Comparison of ENCODE assay signal across 17 cellular contexts in the genomic region with DNA sequence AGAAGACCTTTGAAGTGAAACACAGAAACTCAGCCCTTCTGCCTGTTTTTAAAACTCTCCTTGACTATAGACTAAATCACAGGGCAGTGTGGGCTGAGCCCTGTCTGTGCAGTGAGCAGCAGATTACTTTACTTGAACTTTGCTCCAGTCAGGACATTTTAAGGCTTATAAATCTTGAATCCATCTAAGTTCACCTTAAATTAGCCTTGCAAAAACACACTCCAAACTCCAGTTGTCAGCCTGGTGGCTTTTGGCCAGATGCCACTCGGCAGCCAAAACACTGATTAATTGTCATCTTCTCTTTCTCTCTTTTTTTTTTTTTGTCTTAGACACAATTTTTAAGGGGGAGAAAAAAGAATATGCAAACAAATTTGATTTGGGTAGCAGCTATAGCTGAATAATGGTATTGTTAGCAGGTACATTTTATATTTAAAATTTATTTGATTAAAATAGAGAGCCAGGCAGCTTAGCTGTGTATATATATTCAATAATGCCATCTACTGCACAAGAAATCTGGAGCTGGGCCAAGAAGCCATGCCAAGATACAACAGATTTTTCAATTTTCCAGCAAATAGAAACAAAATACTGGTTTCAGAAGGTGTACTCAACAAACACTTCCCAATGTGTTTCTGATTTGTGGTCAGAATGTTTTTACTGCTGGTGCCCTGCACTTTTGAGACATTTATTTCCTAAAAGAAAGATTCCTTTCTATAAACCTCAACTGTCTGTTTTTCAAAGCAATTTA.
DNase-seq lines count a peak whose midpoint lies in the region; ATAC-seq, FAIRE-seq and TF ChIP-seq lines count a peak whose summit lies in the region.
"Had no signal": no experiment of that assay in that cellular context is flagged by ENCODE, and none has a peak within 500 bp of the region (broad histone marks: within the 10 kb centered on the region; RNA-seq: fewer than 3 reads in every experiment).

No MANE protein-coding gene starts in this region.

- H3K9me3 Mint-ChIP-seq in type B pancreatic cell: peaks cover 5% of the 10 kb centered on the region

- peaks cover 4% of the 10 kb centered on the region for H3K27me3 Mint-ChIP-seq in type B pancreatic cell

- H3K27ac Mint-ChIP-seq in type B pancreatic cell: no peak overlapping the region

- no peaks in the 10 kb centered on the region for H4K20me1 ChIP-seq in SK-N-SH (ENCODE audit: insufficient read depth)

- DNase-seq in SK-N-SH: no peak
- DNase-seq in NCI-H82 treated with DMSO at 0.1 percent for 48 hours (lab: John Stamatoyannopoulos, UW; ENCODE audit: unreplicated experiment): peak; percentile 40
- DNase-seq in fibroblast of the conjunctiva (ENCODE audit: low read depth): peak; percentile 47
- DNase-seq in type B pancreatic cell (ENCODE audit: extremely low spot score, unreplicated experiment): no peak
- no peak for DNase-seq in H54 (ENCODE audit: insufficient read length, low spot score)
- DNase-seq: activated T-cell treated with anti-CD3 and anti-CD28 coated beads, Interleukin-2, amount 50 U/mL, for 1 hour; left ventricle myocardium superior; NCI-H226; stimulated activated CD4-positive, alpha-beta T cell treated with anti-CD3 and anti-CD28 coated beads, Interleukin-15, amount 100 ng/mL, for 24 hours; uterus had no signal

- peak overlapping the region; percentile 5 for H3K4me3 Mint-ChIP-seq in type B pancreatic cell

- no peak overlapping the region for H3K4me3 ChIP-seq in SK-N-SH (ENCODE audit: low read depth in 2 of 2, low read length in 1 of 2)
- H3K4me3 ChIP-seq: ascending aorta, K562, uterus had no signal

- H2AFZ ChIP-seq in SK-N-SH (ENCODE audit: low read depth): no peak overlapping the region

- no peak for TF ChIP-seq RAD21 in SK-N-SH (IDR thresholded peaks at IDR 0.05; ENCODE audit: low read length)

- no peak for TF ChIP-seq EP300 in SK-N-SH (IDR thresholded peaks at IDR 0.05; ENCODE audit: borderline replicate concordance in 1 of 2, low read depth in 1 of 2, low read length in 1 of 2)

- CTCF ChIA-PET in SK-N-SH (lab: Yijun Ruan, JAX): no interaction called here

- H3K9me3 ChIP-seq in SK-N-SH: no peaks in the 10 kb centered on the region; the same call in 1 of the 2 replicates
- H3K9me3 ChIP-seq: ascending aorta, uterus had no signal

- peaks cover 8% of the 10 kb centered on the region; the same call in 1 of the 2 replicates for H3K27me3 ChIP-seq in SK-N-SH (ENCODE audit: insufficient read depth)
- H3K27me3 ChIP-seq: ascending aorta, uterus had no signal

- no peak overlapping the region for H3K9ac ChIP-seq in SK-N-SH

- POLR2A ChIA-PET in SK-N-SH (lab: Yijun Ruan, JAX): no interaction called here

- H3K4me2 ChIP-seq in SK-N-SH: no peak overlapping the region

- H3K36me3 Mint-ChIP-seq in type B pancreatic cell: no peaks in the 10 kb centered on the region

- no peak for TF ChIP-seq POLR2A in H54 (IDR thresholded peaks at IDR 0.05; ENCODE audit: low read depth, low read length)

- H3K79me2 ChIP-seq in SK-N-SH (ENCODE audit: insufficient read depth): no peaks in the 10 kb centered on the region

- H3K4me1 ChIP-seq in SK-N-SH (ENCODE audit: control insufficient read depth in 1 of 2, insufficient read depth in 2 of 2, low read depth in 1 of 2, low read length in 1 of 2): peaks cover 0 to 3% of the 10 kb centered on the region in 2 experiments; a peak in 2 of 4 replicates
- H3K4me1 ChIP-seq: uterus had no signal

- ATAC-seq in SK-N-SH treated with all-trans-retinoic acid at 6 μM for 48 hours: peak; percentile 21; the same call in 1 of the 3 replicates
- no peak for ATAC-seq in HG02981 (IDR thresholded peaks at IDR 0.05; ENCODE audit: unreplicated experiment)
- no peak for ATAC-seq in HG02588 (IDR thresholded peaks at IDR 0.05; ENCODE audit: unreplicated experiment)
- ATAC-seq: HCT116, K562, left ventricle myocardium superior had no signal

- H3F3A ChIP-seq in SK-N-SH (replicated peaks; ENCODE audit: insufficient read depth): no peaks in the 10 kb centered on the region

- FAIRE-seq in H54 (lab: Jason Lieb, UNC): no peak
- FAIRE-seq: K562 had no signal

- H3K36me3 ChIP-seq in SK-N-SH (replicated peaks in 1 of 2; ENCODE audit: control insufficient read depth in 1 of 2, insufficient read depth in 2 of 2, low read length in 1 of 2): no peaks in the 10 kb centered on the region
- H3K36me3 ChIP-seq: ascending aorta, uterus had no signal

- H3K9me2 ChIP-seq in SK-N-SH: no peaks in the 10 kb centered on the region

- 3% methylated on average over 1 of the region's 1 CpG for WGBS in SK-N-SH (ENCODE audit: low lambda C conversion rate)

- peaks cover 23% of the 10 kb centered on the region for H3K4me1 Mint-ChIP-seq in type B pancreatic cell (ENCODE audit: unreplicated experiment)

- no peak overlapping the region for H3K27ac ChIP-seq in SK-N-SH (ENCODE audit: low read depth in 2 of 2, low read length in 1 of 2)
- H3K27ac ChIP-seq: ascending aorta, uterus, VCaP had no signal

- TF ChIP-seq CTCF in SK-N-SH (IDR thresholded peaks at IDR 0.05) (no peak), type B pancreatic cell (conservative IDR thresholded peaks at IDR 0.05) (no peak)

TF ChIP-seq in SK-N-SH treated with all-trans-retinoic acid at 6 μM for 48 hours, 23 proteins besides CTCF, POLR2A, EP300 and RAD21:
- TF ChIP-seq PPARA (CRISPR knock-in tag; IDR thresholded peaks at IDR 0.05; ENCODE audit: borderline replicate concordance): no peak
- TF ChIP-seq ZC3H10 (CRISPR knock-in tag; IDR thresholded peaks at IDR 0.05): no peak
- TF ChIP-seq GLIS3 (CRISPR knock-in tag; IDR thresholded peaks at IDR 0.05): no peak
- no peak for TF ChIP-seq ISL1 (CRISPR knock-in tag; IDR thresholded peaks at IDR 0.05)
- no peak for TF ChIP-seq TCF4 (CRISPR knock-in tag; IDR thresholded peaks at IDR 0.05; ENCODE audit: borderline replicate concordance)
- TF ChIP-seq ZFP3 (CRISPR knock-in tag; IDR thresholded peaks at IDR 0.05): no peak
- no peak for TF ChIP-seq ZNF70 (CRISPR knock-in tag; IDR thresholded peaks at IDR 0.05)
- no peak for TF ChIP-seq ZNF8 (CRISPR knock-in tag; IDR thresholded peaks at IDR 0.05)
- TF ChIP-seq TOX (CRISPR knock-in tag; IDR thresholded peaks at IDR 0.05; ENCODE audit: borderline replicate concordance): no peak
- TF ChIP-seq ESRRG (CRISPR knock-in tag; IDR thresholded peaks at IDR 0.05): no peak
- TF ChIP-seq SNAI2 (CRISPR knock-in tag; IDR thresholded peaks at IDR 0.05): no peak
- TF ChIP-seq BACH2 (CRISPR knock-in tag; IDR thresholded peaks at IDR 0.05; ENCODE audit: borderline replicate concordance): no peak
- TF ChIP-seq ZFP30 (CRISPR knock-in tag; IDR thresholded peaks at IDR 0.05): no peak
- TF ChIP-seq ARNTL (CRISPR knock-in tag; IDR thresholded peaks at IDR 0.05; ENCODE audit: borderline replicate concordance, low read depth): no peak
- no peak for TF ChIP-seq CSDC2 (CRISPR knock-in tag; IDR thresholded peaks at IDR 0.05)

TF ChIP-seq in SK-N-SH, 30 proteins besides CTCF, POLR2A, EP300 and RAD21:
- TF ChIP-seq TCF12 (IDR thresholded peaks at IDR 0.05) (no peak), CHD2 (IDR thresholded peaks at IDR 0.05; ENCODE audit: low read length, partially characterized antibody) (no peak)
- TF ChIP-seq, protein P1, sequence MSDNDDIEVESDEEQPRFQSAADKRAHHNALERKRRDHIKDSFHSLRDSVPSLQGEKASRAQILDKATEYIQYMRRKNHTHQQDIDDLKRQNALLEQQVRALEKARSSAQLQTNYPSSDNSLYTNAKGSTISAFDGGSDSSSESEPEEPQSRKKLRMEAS (IDR thresholded peaks at IDR 0.05; ENCODE audit: low read depth): no peak
- TF ChIP-seq, protein P2, sequence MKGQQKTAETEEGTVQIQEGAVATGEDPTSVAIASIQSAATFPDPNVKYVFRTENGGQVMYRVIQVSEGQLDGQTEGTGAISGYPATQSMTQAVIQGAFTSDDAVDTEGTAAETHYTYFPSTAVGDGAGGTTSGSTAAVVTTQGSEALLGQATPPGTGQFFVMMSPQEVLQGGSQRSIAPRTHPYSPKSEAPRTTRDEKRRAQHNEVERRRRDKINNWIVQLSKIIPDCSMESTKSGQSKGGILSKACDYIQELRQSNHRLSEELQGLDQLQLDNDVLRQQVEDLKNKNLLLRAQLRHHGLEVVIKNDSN (IDR thresholded peaks at IDR 0.05; ENCODE audit: borderline replicate concordance, low read depth): no peak

Comparison
In these comparisons a context has a peak if more than half of its experiments do, and no peak if none do; other contexts are left out.
1. DNase-seq: peak in NCI-H82 treated with DMSO at 0.1 percent for 48 hours (single experiment) and fibroblast of the conjunctiva (single experiment); none in SK-N-SH (single experiment), type B pancreatic cell (single experiment) and H54 (single experiment).